ENCODE assay signal across 8 cellular contexts in genomic region chr14:49893309-49894213, GRCh38. TPM values are rescaled to one million over a fixed set of nuclear protein-coding genes. Genes with fewer than 3 reads are reported as not detected.
DNase-seq lines count a peak whose midpoint lies in the region; ATAC-seq and TF ChIP-seq lines count a peak whose summit lies in the region.

No MANE protein-coding gene starts in this region.

- WGBS in mesenchymal stem cell, result under 1% methylated on average over 82 of the region's 85 CpGs

- H3K4me2 ChIP-seq in Karpas-422 (ENCODE audit: low read depth, low read length, poor library complexity, severe bottlenecking), result peak overlapping the region; percentile 72
- peak overlapping the region; percentile 41 for H3K4me2 ChIP-seq in mesenchymal stem cell (ENCODE audit: low read length, poor library complexity, severe bottlenecking)

- H4K8ac ChIP-seq in mesenchymal stem cell (ENCODE audit: low read length), result peak overlapping the region; percentile 96

- no peaks in the 10 kb centered on the region for H3K9me3 Mint-ChIP-seq in activated CD4-positive, alpha-beta T cell treated with anti-CD3 and anti-CD28 coated beads, Interleukin-2, amount 10 ng/mL, durations not matched to agents 24 days and 14 days

- peak; percentile 47 for ATAC-seq in GM21723 (IDR thresholded peaks at IDR 0.05; ENCODE audit: unreplicated experiment)

- no peak overlapping the region for H2AFZ ChIP-seq in Karpas-422 (ENCODE audit: low read length)
- no peak overlapping the region for H2AFZ ChIP-seq in mesenchymal stem cell (ENCODE audit: low read depth, low read length)

- H3K27me3 ChIP-seq in GM06990 (replicated peaks; ENCODE audit: control insufficient read depth, insufficient read depth, low read length) (no peaks in the 10 kb centered on the region), Karpas-422 (ENCODE audit: low read length) (no peaks in the 10 kb centered on the region), mesenchymal stem cell (ENCODE audit: control insufficient read depth in 1 of 2, insufficient read depth in 1 of 2, low read length in 2 of 2) (no peaks in the 10 kb centered on the region)

- H3K23ac ChIP-seq in mesenchymal stem cell (ENCODE audit: low read length in 2 of 2), result peak overlapping the region in 1 of 2 experiments; percentile 92

- peak; percentile 84 for DNase-seq in GM06990 (ENCODE audit: extremely low read depth, insufficient read length)
- peak; percentile 84 for DNase-seq in Karpas-422
- peak; percentile 94 for DNase-seq in activated CD4-positive, alpha-beta T cell treated with anti-CD3 and anti-CD28 coated beads, Interleukin-2, amount 10 ng/mL, durations not matched to agents 24 days and 14 days
- DNase-seq in dermis blood vessel endothelial cell, result peak; percentile 53
- peak; percentile 62 for DNase-seq in mesenchymal stem cell
- peak; percentile 35 to 55 for DNase-seq in stimulated activated CD8-positive, alpha-beta memory T cell treated with anti-CD3 and anti-CD28 coated beads, Interleukin-2, amount 100 ng/mL, for 1 hour (ENCODE audit: low read depth in 2 of 2)
- no peak for DNase-seq in SHP77 treated with DMSO at 0.1 percent for 48 hours (lab: John Stamatoyannopoulos, UW)

- H2BK120ac ChIP-seq in mesenchymal stem cell (ENCODE audit: low read depth, low read length), result peak overlapping the region; percentile 97

- H2BK5ac ChIP-seq in mesenchymal stem cell (ENCODE audit: low read depth, low read length, poor library complexity, severe bottlenecking), result peak overlapping the region; percentile 100

- H3K9me3 ChIP-seq in Karpas-422 (ENCODE audit: low read length), result no peaks in the 10 kb centered on the region
- H3K9me3 ChIP-seq in mesenchymal stem cell (ENCODE audit: control insufficient read depth, low read length), result no peaks in the 10 kb centered on the region

- H3K4me1 Mint-ChIP-seq in activated CD4-positive, alpha-beta T cell treated with anti-CD3 and anti-CD28 coated beads, Interleukin-2, amount 10 ng/mL, durations not matched to agents 24 days and 14 days, result peaks cover 29% of the 10 kb centered on the region

- H3K36me3 Mint-ChIP-seq in activated CD4-positive, alpha-beta T cell treated with anti-CD3 and anti-CD28 coated beads, Interleukin-2, amount 10 ng/mL, durations not matched to agents 24 days and 14 days (ENCODE audit: low read depth), result peaks cover 59% of the 10 kb centered on the region

- peak overlapping the region; percentile 86 to 98 for H3K14ac ChIP-seq in mesenchymal stem cell (ENCODE audit: low read length in 2 of 2)

- H3K27me3 Mint-ChIP-seq in activated CD4-positive, alpha-beta T cell treated with anti-CD3 and anti-CD28 coated beads, Interleukin-2, amount 10 ng/mL, durations not matched to agents 24 days and 14 days, result no peaks in the 10 kb centered on the region

- peaks cover 31% of the 10 kb centered on the region for H4K20me1 ChIP-seq in Karpas-422 (ENCODE audit: insufficient read depth, low read depth, low read length)

- H3K9me2 ChIP-seq in Karpas-422 (replicated peaks; ENCODE audit: insufficient read depth, low read length), result no peaks in the 10 kb centered on the region

- peak overlapping the region in 1 of 2 experiments; percentile 11 for H2BK12ac ChIP-seq in mesenchymal stem cell (ENCODE audit: low read length in 2 of 2)

- H2BK15ac ChIP-seq in mesenchymal stem cell (ENCODE audit: low read depth, poor library complexity, severe bottlenecking), result peak overlapping the region; percentile 98

- H3K79me2 ChIP-seq in Karpas-422 (ENCODE audit: low read length), result peaks cover 55% of the 10 kb centered on the region

- H3K27ac Mint-ChIP-seq in activated CD4-positive, alpha-beta T cell treated with anti-CD3 and anti-CD28 coated beads, Interleukin-2, amount 10 ng/mL, durations not matched to agents 24 days and 14 days, result peak overlapping the region; percentile 100

- intact Hi-C loops in activated CD4-positive, alpha-beta T cell treated with anti-CD3 and anti-CD28 coated beads, Interleukin-2, amount 10 ng/mL, durations not matched to agents 24 days and 14 days (cut with micrococcal nuclease), result loop anchor here (1.0 to 2.0 kb wide), 3 partner anchors 30 to 337 kb away; partner anchors contain the start of gene SOS2

- H3K36me3 ChIP-seq in GM06990 (ENCODE audit: control insufficient read depth, insufficient read depth, low read length), result peaks cover 4% of the 10 kb centered on the region
- H3K36me3 ChIP-seq in Karpas-422 (ENCODE audit: insufficient read depth, low read length), result peaks cover 32% of the 10 kb centered on the region
- H3K36me3 ChIP-seq in mesenchymal stem cell (ENCODE audit: control insufficient read depth in 1 of 2, insufficient read depth in 2 of 2, low read depth in 1 of 2, low read length in 2 of 2), result peaks cover 6 to 27% of the 10 kb centered on the region in 2 experiments

- H3K4ac ChIP-seq in mesenchymal stem cell (ENCODE audit: low read depth in 1 of 2, low read length in 2 of 2), result peak overlapping the region; percentile 94 to 100

- peak overlapping the region; percentile 91 for H3K27ac ChIP-seq in Karpas-422 (ENCODE audit: low read length)
- H3K27ac ChIP-seq in mesenchymal stem cell (ENCODE audit: low read length, poor library complexity, severe bottlenecking), result peak overlapping the region; percentile 98

- peak overlapping the region; percentile 92 to 100 for H3K18ac ChIP-seq in mesenchymal stem cell (ENCODE audit: low read depth in 1 of 2, low read length in 2 of 2)

- peak overlapping the region; percentile 96 for H3K4me3 Mint-ChIP-seq in activated CD4-positive, alpha-beta T cell treated with anti-CD3 and anti-CD28 coated beads, Interleukin-2, amount 10 ng/mL, durations not matched to agents 24 days and 14 days

- H3K79me1 ChIP-seq in mesenchymal stem cell (replicated peaks; ENCODE audit: low read length, poor library complexity, severe bottlenecking), result peaks cover 2% of the 10 kb centered on the region

- H3K9ac ChIP-seq in Karpas-422 (ENCODE audit: low read length) (peak overlapping the region; percentile 99), mesenchymal stem cell (ENCODE audit: low read length) (peak overlapping the region; percentile 100)

- H3K4me3 ChIP-seq in GM06990 (replicated peaks; ENCODE audit: low read depth, low read length), result peak overlapping the region; percentile 98
- H3K4me3 ChIP-seq in Karpas-422 (ENCODE audit: low read length), result peak overlapping the region; percentile 98
- peak overlapping the region; percentile 97 to 100 for H3K4me3 ChIP-seq in mesenchymal stem cell (ENCODE audit: insufficient read depth in 1 of 2, low read depth in 1 of 2, low read length in 2 of 2)

- TF ChIP-seq CTCF in GM06990 (IDR thresholded peaks at IDR 0.05; ENCODE audit: insufficient read depth, low read length, poor library complexity, severe bottlenecking), result no peak

- peak overlapping the region; percentile 68 for H2AK5ac ChIP-seq in mesenchymal stem cell (ENCODE audit: low read length, severe bottlenecking)

- H4K91ac ChIP-seq in mesenchymal stem cell (ENCODE audit: low read length), result peak overlapping the region; percentile 99

- H3K4me1 ChIP-seq in Karpas-422 (ENCODE audit: low read length), result peaks cover 60% of the 10 kb centered on the region
- peaks cover 4% of the 10 kb centered on the region for H3K4me1 ChIP-seq in mesenchymal stem cell (ENCODE audit: control insufficient read depth, insufficient read depth, low read depth, low read length)

RNA-seq across cellular contexts. Expression of gene ARF6, which starts 0.7 kb away (rescaled TPM):
- total RNA-seq in Karpas-422 (2014; rRNA removed; shearing (Covaris generic); ENCODE audit: low replicate concordance), result 55.0 and 58.9 TPM in 2 replicates
- total RNA-seq in activated CD4-positive, alpha-beta T cell treated with anti-CD3 and anti-CD28 coated beads, Interleukin-2, amount 10 ng/mL, durations not matched to agents 24 days and 14 days, result 154 and 160 TPM in 2 replicates
- 64.7 and 66.6 TPM in 2 replicates for total RNA-seq in dermis blood vessel endothelial cell
- 48.0 TPM for polyA plus RNA-seq in mesenchymal stem cell (2013, experiment 1 of 2)
- 49.0 TPM for polyA plus RNA-seq in mesenchymal stem cell (2013, experiment 2 of 2)

RNA-seq across cellular contexts. Expression of gene NEMF, which starts 41.0 kb away (rescaled TPM):
- total RNA-seq in Karpas-422 (2014; rRNA removed; shearing (Covaris generic); ENCODE audit: low replicate concordance), result 66.7 and 160 TPM in 2 replicates
- total RNA-seq in activated CD4-positive, alpha-beta T cell treated with anti-CD3 and anti-CD28 coated beads, Interleukin-2, amount 10 ng/mL, durations not matched to agents 24 days and 14 days, result 65.8 and 75.4 TPM in 2 replicates
- 72.0 and 74.0 TPM in 2 replicates for total RNA-seq in dermis blood vessel endothelial cell
- polyA plus RNA-seq in mesenchymal stem cell (2013, experiment 1 of 2), result 64.5 TPM
- 63.3 TPM for polyA plus RNA-seq in mesenchymal stem cell (2013, experiment 2 of 2)
